26 cellular contexts compared by ENCODE assay signal in the genomic region with DNA sequence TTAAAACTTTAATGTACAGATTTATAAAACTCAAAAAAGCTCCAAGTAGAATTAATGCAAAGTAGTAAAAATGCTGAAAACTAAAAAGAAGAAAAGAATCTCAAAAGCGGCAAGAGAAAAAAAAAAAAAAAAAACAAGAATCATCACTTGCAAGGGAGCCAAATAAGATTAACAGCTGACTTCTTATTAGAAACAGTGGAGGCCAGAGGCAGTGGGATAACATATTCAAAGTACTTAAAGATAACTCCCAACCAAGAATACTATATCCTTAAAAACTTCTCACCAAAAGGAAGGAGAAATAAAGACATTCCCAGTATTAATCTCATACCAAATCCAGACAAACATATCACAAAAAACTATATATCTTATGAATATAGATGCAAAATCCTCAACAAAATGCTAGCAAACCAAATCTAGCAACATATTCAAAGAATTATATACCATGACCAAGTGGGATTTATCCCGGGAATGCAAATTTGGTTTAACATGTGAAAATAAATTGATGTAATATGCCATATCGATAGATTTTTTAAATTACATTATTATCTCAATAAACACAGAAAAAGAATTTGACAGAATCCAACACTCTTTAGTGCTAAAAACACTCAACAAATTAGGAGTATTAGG.
"Had no signal": no experiment of that assay in that cellular context is flagged by ENCODE, and none has a peak within 500 bp of the region (broad histone marks: within the 10 kb centered on the region; RNA-seq: fewer than 3 reads in every experiment).

No MANE protein-coding gene starts in this region.

- H3K27me3 ChIP-seq: tibial nerve, upper lobe of left lung had no signal

- DNase-seq: dermis blood vessel endothelial cell; effector memory CD4-positive, alpha-beta T cell; foreskin melanocyte; glutamatergic neuron; heart right ventricle; hippocampal formation; immature natural killer cell; islet precursor cell; left ventricle myocardium superior; lower lobe of right lung; naive thymus-derived CD8-positive, alpha-beta T cell; nephron progenitor cell; nucleus accumbens; right cardiac atrium; spleen; stimulated activated CD4-positive, alpha-beta T cell treated with anti-CD3 and anti-CD28 coated beads, Interleukin-2, amount 100 ng/mL, for 48 hours; stimulated activated naive B cell treated with anti-CD40 and anti-IgM and Interleukin-4, amounts not matched to agents 10 μg/mL and 1 μg/mL and 100 μg/mL, for 72 hours; upper lobe of left lung had no signal

- FAIRE-seq: endothelial cell of umbilical vein, urothelium cell line had no signal

- H3K4me1 ChIP-seq: esophagus muscularis mucosa, heart right ventricle, lower lobe of right lung, prostate gland, spleen, tibial nerve, upper lobe of left lung had no signal

- H3K27ac ChIP-seq: coronary artery, esophagus muscularis mucosa, heart right ventricle, lower lobe of right lung, prostate gland, skin epidermis, spleen, thoracic aorta, tibial nerve, upper lobe of left lung had no signal

- ATAC-seq: heart right ventricle; left ventricle myocardium superior; lower lobe of right lung; naive thymus-derived CD8-positive, alpha-beta T cell; right cardiac atrium; stimulated activated naive B cell treated with anti-CD40 and anti-IgM and Interleukin-4, amounts not matched to agents 10 μg/mL and 1 μg/mL and 100 μg/mL, for 72 hours had no signal

- H3K36me3 ChIP-seq: esophagus muscularis mucosa, heart right ventricle, lower lobe of right lung, prostate gland, spleen, thoracic aorta, tibial nerve, upper lobe of left lung had no signal

- H3K9me3 ChIP-seq: prostate gland had no signal

- H3K4me3 ChIP-seq: coronary artery, esophagus muscularis mucosa, heart right ventricle, lower lobe of right lung, prostate gland, skin epidermis, spleen, thoracic aorta, tibial nerve, upper lobe of left lung had no signal
